ENCODE assay signal across 11 cellular contexts in genomic region chr10:86968994-86969355, GRCh38. TPM values are rescaled to one million over a fixed set of nuclear protein-coding genes. Genes with fewer than 3 reads are reported as not detected.
DNase-seq lines count a peak whose midpoint lies in the region; ATAC-seq and TF ChIP-seq lines count a peak whose summit lies in the region.
"Had no signal": no experiment of that assay in that cellular context is flagged by ENCODE, and none has a peak within 500 bp of the region (broad histone marks: within the 10 kb centered on the region; RNA-seq: fewer than 3 reads in every experiment).

No MANE protein-coding gene starts in this region.

- H3K27me3 Mint-ChIP-seq in Calu3 (ENCODE audit: unreplicated experiment) (no peaks in the 10 kb centered on the region), T-helper 17 cell (no peaks in the 10 kb centered on the region)

- H3K27ac ChIP-seq in foreskin keratinocyte, result peak overlapping the region; percentile 100
- peak overlapping the region; percentile 99 for H3K27ac ChIP-seq in skeletal muscle tissue (ENCODE audit: low read depth, low read length)

- no peaks in the 10 kb centered on the region for H3K9me3 ChIP-seq in T-helper 17 cell (ENCODE audit: control insufficient read depth, low read length, poor library complexity, severe bottlenecking)
- H3K9me3 ChIP-seq in skeletal muscle tissue (ENCODE audit: control insufficient read depth in 3 of 3, low read length in 3 of 3), result no peaks in the 10 kb centered on the region

- H3K36me3 ChIP-seq in skeletal muscle tissue (ENCODE audit: control insufficient read depth in 3 of 3, insufficient read depth in 3 of 3, low read length in 3 of 3), result no peaks in the 10 kb centered on the region

- H3K36me3 Mint-ChIP-seq in Calu3 (ENCODE audit: insufficient read depth, unreplicated experiment), result peaks cover 9% of the 10 kb centered on the region
- H3K36me3 Mint-ChIP-seq in T-helper 17 cell (ENCODE audit: low read depth), result no peaks in the 10 kb centered on the region
- H3K36me3 Mint-ChIP-seq: mesothelial cell of epicardium had no signal

- intact Hi-C loops in Calu3 (cut with micrococcal nuclease; ENCODE audit: unreplicated experiment), result no loop called here

- no TSS peak for BruUV-seq in Calu3 (replicated peaks; lab: Mats Ljungman, UMichigan)

- H3K27me3 ChIP-seq in foreskin keratinocyte (no peaks in the 10 kb centered on the region), skeletal muscle tissue (ENCODE audit: control insufficient read depth in 3 of 3, insufficient read depth in 3 of 3, low read length in 3 of 3) (peaks cover 0 to 5% (median 0%) of the 10 kb centered on the region in 3 donors)

- no peaks in the 10 kb centered on the region for H3K9me3 Mint-ChIP-seq in Calu3 (ENCODE audit: low read depth, unreplicated experiment)
- H3K9me3 Mint-ChIP-seq: activated CD8-positive, alpha-beta T cell treated with anti-CD3 and anti-CD28 coated beads for 36 hours; mesothelial cell of epicardium had no signal

- no peak for DNase-seq in Calu3
- DNase-seq in T-helper 17 cell, result no peak
- DNase-seq in foreskin keratinocyte, result no peak
- DNase-seq in amniotic stem cell (lab: John Stamatoyannopoulos, UW), result no peak
- no peak for DNase-seq in DMS153 treated with DMSO at 0.1 percent for 48 hours (lab: John Stamatoyannopoulos, UW; ENCODE audit: unreplicated experiment)
- DNase-seq in NCI-H526 treated with DMSO at 0.1 percent for 48 hours (lab: John Stamatoyannopoulos, UW), result no peak
- DNase-seq in SIG-M5 treated with dmso at 0.1 percent for 504 hours (lab: John Stamatoyannopoulos, UW; ENCODE audit: unreplicated experiment), result no peak
- DNase-seq: activated CD8-positive, alpha-beta T cell treated with anti-CD3 and anti-CD28 coated beads for 36 hours; RPMI8226 had no signal

- H3K4me1 Mint-ChIP-seq in Calu3 (ENCODE audit: low read depth, unreplicated experiment) (peaks cover 16% of the 10 kb centered on the region), T-helper 17 cell (peaks cover 34% of the 10 kb centered on the region)

- H3K27ac Mint-ChIP-seq in Calu3 (ENCODE audit: unreplicated experiment) (no peak overlapping the region), T-helper 17 cell (peak overlapping the region; percentile 71)
- H3K27ac Mint-ChIP-seq: activated CD8-positive, alpha-beta T cell treated with anti-CD3 and anti-CD28 coated beads for 36 hours had no signal

- peak overlapping the region; percentile 83 to 88 (median 85) for H3K4me3 ChIP-seq in skeletal muscle tissue (ENCODE audit: low read length in 3 of 3)

- peak overlapping the region; percentile 36 for H3K4me3 Mint-ChIP-seq in Calu3 (ENCODE audit: low read depth, unreplicated experiment)
- H3K4me3 Mint-ChIP-seq in T-helper 17 cell, result peak overlapping the region; percentile 36
- H3K4me3 Mint-ChIP-seq: activated CD8-positive, alpha-beta T cell treated with anti-CD3 and anti-CD28 coated beads for 36 hours had no signal

- H3K9ac ChIP-seq in skeletal muscle tissue (ENCODE audit: low read depth in 1 of 3, low read length in 3 of 3), result peak overlapping the region; percentile 86 to 96 (median 92)

- CTCF ChIA-PET in Calu3 (lab: Charles Lee), result no interaction called here

- peaks cover 14% of the 10 kb centered on the region for H3K4me1 ChIP-seq in foreskin keratinocyte
- H3K4me1 ChIP-seq in skeletal muscle tissue (ENCODE audit: control insufficient read depth in 3 of 3, insufficient read depth in 3 of 3, low read length in 3 of 3), result peaks cover 43 to 64% (median 52%) of the 10 kb centered on the region in 3 donors

- no peak for TF ChIP-seq CTCF in Calu3 (IDR thresholded peaks at IDR 0.05; ENCODE audit: unreplicated experiment)
- TF ChIP-seq CTCF in foreskin keratinocyte (conservative IDR thresholded peaks at IDR 0.05), result no peak

- no peak for ATAC-seq in T-helper 17 cell
- ATAC-seq in foreskin keratinocyte, result no peak
- ATAC-seq: activated CD8-positive, alpha-beta T cell treated with anti-CD3 and anti-CD28 coated beads for 36 hours had no signal

RNA-seq across cellular contexts. Expression of gene ADIRF, which starts 0.7 kb away (rescaled TPM):
- 2.2 TPM in 1 of 2 replicates, not detected in the other for total RNA-seq in Calu3 (2022)
- total RNA-seq in T-helper 17 cell, result under 1 TPM in 1 of 2 donors, not detected in 1; 0.42 TPM
- 84.3 and 107 TPM in 2 replicates for total RNA-seq in foreskin keratinocyte
- 96.5 and 140 TPM in 2 replicates for polyA plus RNA-seq in foreskin keratinocyte
- total RNA-seq in skeletal muscle tissue, result 11.5 TPM
- total RNA-seq: activated CD8-positive, alpha-beta T cell treated with anti-CD3 and anti-CD28 coated beads for 36 hours; mesothelial cell of epicardium had no signal

RNA-seq across cellular contexts. Expression of gene SNCG, which starts 10.6 kb away (rescaled TPM):
- total RNA-seq in Calu3 (2022), result 7.2 and 11.3 TPM in 2 replicates
- total RNA-seq in T-helper 17 cell, result not detected
- 1.5 and 1.7 TPM in 2 replicates for total RNA-seq in foreskin keratinocyte
- 2.1 and 2.7 TPM in 2 replicates for polyA plus RNA-seq in foreskin keratinocyte
- 4.2 TPM for total RNA-seq in skeletal muscle tissue
- total RNA-seq: activated CD8-positive, alpha-beta T cell treated with anti-CD3 and anti-CD28 coated beads for 36 hours had no signal

RNA-seq across cellular contexts. Expression of gene MMRN2, which starts 11.6 kb away (rescaled TPM):
- total RNA-seq in Calu3 (2022) (0.83 TPM in 1 of 2 replicates, not detected in the other), T-helper 17 cell (1 to 10 TPM in 1 of 2 donors, under 1 TPM in 1; 0.42 to 1.6 TPM), foreskin keratinocyte (6.2 and 11.1 TPM in 2 replicates), skeletal muscle tissue (25.6 TPM)
- 2.8 and 4.9 TPM in 2 replicates for polyA plus RNA-seq in foreskin keratinocyte
- total RNA-seq: activated CD8-positive, alpha-beta T cell treated with anti-CD3 and anti-CD28 coated beads for 36 hours had no signal

RNA-seq across cellular contexts. Expression of gene FAM25A, which starts 51.1 kb away (rescaled TPM):
- total RNA-seq in Calu3 (2022), result not detected in 2 replicates
- total RNA-seq in T-helper 17 cell, result not detected
- 0.56 TPM in 1 of 2 replicates, not detected in the other for total RNA-seq in foreskin keratinocyte
- 1.00 and 1.4 TPM in 2 replicates for polyA plus RNA-seq in foreskin keratinocyte
- not detected for total RNA-seq in skeletal muscle tissue
- total RNA-seq: activated CD8-positive, alpha-beta T cell treated with anti-CD3 and anti-CD28 coated beads for 36 hours; mesothelial cell of epicardium had no signal
